Comparison of ENCODE assay signal across 8 cellular contexts in the genomic region with DNA sequence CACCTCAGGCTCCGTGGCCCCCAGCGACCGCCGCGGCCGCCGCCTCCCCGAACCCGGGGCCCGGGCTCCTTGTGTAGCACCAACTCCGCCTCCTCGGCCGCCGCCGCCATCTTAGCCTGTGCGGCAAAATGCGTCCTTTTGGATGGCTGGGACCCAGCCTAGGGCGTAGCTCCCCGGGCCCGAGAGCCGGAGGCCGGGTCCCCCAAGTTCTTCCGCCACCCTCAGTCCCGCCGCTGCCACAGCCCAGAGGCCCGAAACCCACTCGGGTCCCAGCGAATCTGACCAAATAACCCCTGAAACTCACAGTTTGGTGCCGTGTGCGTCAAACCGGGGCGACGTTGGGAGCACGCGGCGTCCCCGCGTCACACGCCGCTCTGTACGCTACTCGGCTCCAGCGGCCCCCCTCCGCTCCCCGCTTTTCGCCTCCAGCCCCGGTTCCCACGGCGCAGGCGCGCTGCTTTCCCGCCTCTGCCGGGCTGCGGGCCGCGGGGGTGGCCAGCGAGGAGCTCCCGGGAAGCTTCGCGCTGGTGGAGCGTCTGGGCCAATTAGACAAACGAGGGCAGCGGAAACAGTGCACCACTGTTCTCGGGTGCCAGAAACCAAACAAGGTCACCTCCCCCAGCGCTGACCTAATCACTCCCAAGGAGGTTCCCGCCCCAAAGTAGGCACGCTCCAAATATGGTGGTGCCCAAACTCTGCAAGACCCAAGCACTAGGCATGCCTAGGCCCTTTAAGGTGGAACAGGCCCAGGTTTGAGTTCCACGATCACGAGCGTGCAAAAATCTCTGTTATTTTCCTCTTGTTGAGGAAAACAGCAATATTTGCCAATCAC. TPM values are rescaled to one million over a fixed set of nuclear protein-coding genes. Genes with fewer than 3 reads are reported as not detected.
DNase-seq lines count a peak whose midpoint lies in the region; ATAC-seq, FAIRE-seq and TF ChIP-seq lines count a peak whose summit lies in the region.

TSS of gene ZNF644 (minus strand) at position 350 of the 832 bp plus-strand sequence. CDS start 39,682 bp downstream, outside the sequence.

- no peaks in the 10 kb centered on the region for H3K36me3 ChIP-seq in kidney (ENCODE audit: control insufficient read depth in 1 of 2, insufficient read depth in 2 of 2, low read length in 2 of 2)

- intact Hi-C loops in kidney (cut with DNase I), result no loop called here

- H3K9ac ChIP-seq in kidney (ENCODE audit: low read length in 2 of 2), result peak within 1 kb of the TSS; percentile 90 to 92

- ATAC-seq in HG03378 (IDR thresholded peaks at IDR 0.05; ENCODE audit: unreplicated experiment), result peak; percentile 88

- TF ChIP-seq CTCF in kidney (IDR thresholded peaks at IDR 0.05; ENCODE audit: borderline replicate concordance, extremely low read depth, insufficient read depth), result no peak

- peaks cover 9 to 11% of the 10 kb centered on the region in 2 donors for H3K4me1 ChIP-seq in kidney (ENCODE audit: control insufficient read depth in 1 of 2, insufficient read depth in 1 of 2, low read depth in 1 of 2, low read length in 2 of 2)

- H3K9me3 ChIP-seq in kidney (ENCODE audit: control insufficient read depth in 1 of 2, low read length in 2 of 2), result no peaks in the 10 kb centered on the region

- H3K27ac ChIP-seq in kidney (ENCODE audit: low read depth in 2 of 2, low read length in 2 of 2), result peak within 1 kb of the TSS; percentile 99 to 100

- H3K4me3 ChIP-seq in kidney (ENCODE audit: low read length in 2 of 2), result peak within 1 kb of the TSS; percentile 76 to 85

- FAIRE-seq in kidney (lab: Jason Lieb, UNC), result no peak

- DNase-seq in Ammon's horn (ENCODE audit: low spot score) (peak; percentile 95), NCI-H446 treated with DMSO at 0.1 percent for 48 hours (lab: John Stamatoyannopoulos, UW) (peak; percentile 96), cerebellar nuclear complex (lab: John Stamatoyannopoulos, UW) (peak; percentile 29 to 67), kidney (peak; percentile 97)
- peak; percentile 82 for DNase-seq in activated CD4-positive, alpha-beta T cell treated with anti-CD3 and anti-CD28 coated beads for 1 hour
- peak; percentile 93 for DNase-seq in stimulated activated CD4-positive, alpha-beta T cell treated with anti-CD3 and anti-CD28 coated beads, Interleukin-15, amount 100 ng/mL, for 24 hours

- peak; percentile 79 for TF ChIP-seq POLR2A in GM19099 (IDR thresholded peaks at IDR 0.05; ENCODE audit: extremely low read depth, insufficient read length, low read depth)

RNA-seq across cellular contexts. Expression of gene ZNF644, which starts in this region (rescaled TPM):
- total RNA-seq in kidney, result 60.4 TPM
- polyA plus RNA-seq in kidney (ENCODE audit: insufficient read depth, low read depth, low replicate concordance), result 10.5 TPM

Comparison
In these comparisons a context has a peak if more than half of its experiments do, and no peak if none do; other contexts are left out.
1. Peak in every context shown above with its lines: DNase-seq, ATAC-seq, H3K4me3 ChIP-seq and H3K27ac ChIP-seq.